9 cellular contexts compared by ENCODE assay signal in the genomic region with DNA sequence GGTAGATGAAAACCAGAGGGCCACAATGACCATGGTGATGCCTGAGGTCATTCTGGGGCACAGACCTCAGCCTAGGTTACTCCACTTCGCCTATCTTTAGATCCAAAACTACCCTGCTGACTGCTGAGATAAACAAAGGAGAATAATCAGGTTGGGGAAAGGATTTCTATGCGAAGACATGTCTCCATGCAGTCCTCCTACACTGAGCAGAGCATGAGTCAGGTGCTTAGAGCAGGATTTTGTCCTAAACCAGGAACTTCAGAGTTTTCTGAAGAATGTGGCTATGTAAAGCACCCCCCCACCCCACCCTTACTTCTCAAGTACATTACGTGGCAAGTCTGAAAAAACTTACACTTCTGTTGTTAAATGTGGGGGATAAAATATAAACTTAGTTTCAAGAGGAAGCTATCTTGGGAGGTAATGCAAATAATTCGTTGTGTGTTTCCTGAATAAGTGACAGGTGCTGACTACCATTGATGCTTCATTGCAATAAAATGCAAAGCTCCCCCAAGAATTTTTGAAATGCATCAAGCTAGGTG. TPM values are rescaled to one million over a fixed set of nuclear protein-coding genes. Genes with fewer than 3 reads are reported as not detected.
DNase-seq lines count a peak whose midpoint lies in the region; ATAC-seq and TF ChIP-seq lines count a peak whose summit lies in the region.
"Had no signal": no experiment of that assay in that cellular context is flagged by ENCODE, and none has a peak within 500 bp of the region (broad histone marks: within the 10 kb centered on the region; RNA-seq: fewer than 3 reads in every experiment).

No MANE protein-coding gene starts in this region.

- no peaks in the 10 kb centered on the region for H3K79me2 ChIP-seq in OCI-LY7 (ENCODE audit: insufficient read depth, low read depth, low read length)

- H3K27ac Mint-ChIP-seq in stimulated activated memory B cell treated with anti-CD40 and anti-IgM and Interleukin-4, amounts not matched to agents 10 μg/mL and 1 μg/mL and 100 μg/mL, for 72 hours: peak overlapping the region; percentile 46

- H3K27me3 ChIP-seq in heart right ventricle (no peaks in the 10 kb centered on the region), prostate gland (replicated peaks; ENCODE audit: insufficient read depth) (no peaks in the 10 kb centered on the region)
- H3K27me3 ChIP-seq: breast epithelium had no signal

- no peak for TF ChIP-seq CTCF in OCI-LY7 (conservative IDR thresholded peaks at IDR 0.05; ENCODE audit: low read length)
- no peak for TF ChIP-seq CTCF in heart right ventricle (IDR thresholded peaks at IDR 0.05)
- no peak for TF ChIP-seq CTCF in prostate gland (IDR thresholded peaks at IDR 0.05)

- CTCF ChIA-PET in OCI-LY7 (lab: Charles Lee; ENCODE audit: unreplicated experiment): interaction anchor here (0.9 to 1.7 kb wide), 3 partner anchors 8 to 61 kb away, joined by 3 to 5 read pairs (median 4); no protein-coding TSS in a partner anchor

- no peaks in the 10 kb centered on the region for H3K9me2 ChIP-seq in OCI-LY7 (ENCODE audit: insufficient read depth, low read length)

- intact Hi-C loops in OCI-LY7 (cut with micrococcal nuclease; ENCODE audit: unreplicated experiment) (loop anchor here (2.0 to 5.0 kb wide), 3 partner anchors 61 to 92 kb away; a partner anchor contains a TSS), heart right ventricle (cut with DNase I) (no loop called here), prostate gland (cut with DNase I) (no loop called here)

- WGBS in heart right ventricle, 2 donors: 57 to 59% methylated on average over 4 of the region's 4 CpGs
- WGBS in prostate gland: 71% methylated on average over 4 of the region's 4 CpGs

- H3K9me3 Mint-ChIP-seq in stimulated activated memory B cell treated with anti-CD40 and anti-IgM and Interleukin-4, amounts not matched to agents 10 μg/mL and 1 μg/mL and 100 μg/mL, for 72 hours: no peaks in the 10 kb centered on the region

- BruUV-seq in OCI-LY7 (replicated peaks; lab: Mats Ljungman, UMichigan): no TSS peak

- no peaks in the 10 kb centered on the region for H3K9me3 ChIP-seq in OCI-LY7 (ENCODE audit: low read length)
- no peaks in the 10 kb centered on the region for H3K9me3 ChIP-seq in heart right ventricle
- no peaks in the 10 kb centered on the region for H3K9me3 ChIP-seq in prostate gland
- H3K9me3 ChIP-seq: breast epithelium had no signal

- H2AFZ ChIP-seq in OCI-LY7 (ENCODE audit: low read length): peak overlapping the region; percentile 12; the same call in 1 of the 2 replicates

- POLR2A ChIA-PET in OCI-LY7 (lab: Charles Lee): interaction anchor here (0.6 to 2.5 kb wide), 30 partner anchors 10 to 1238 kb away, joined by 3 to 16 read pairs (median 5); a partner anchor contains a TSS

- ATAC-seq in GM19025 (IDR thresholded peaks at IDR 0.05; ENCODE audit: low read depth, unreplicated experiment) (peak; percentile 44), HG02798 (IDR thresholded peaks at IDR 0.05; ENCODE audit: poor library complexity, unreplicated experiment) (peak; percentile 65), heart right ventricle (no peak)
- peak; percentile 85 for ATAC-seq in stimulated activated memory B cell treated with anti-CD40 and anti-IgM and Interleukin-4, amounts not matched to agents 10 μg/mL and 1 μg/mL and 100 μg/mL, for 72 hours

- no peak for TF ChIP-seq POLR2A in prostate gland (IDR thresholded peaks at IDR 0.05)

- peak overlapping the region; percentile 48 for H3K4me3 ChIP-seq in OCI-LY7 (ENCODE audit: low read depth, low read length, poor library complexity, severe bottlenecking)
- no peak overlapping the region for H3K4me3 ChIP-seq in heart right ventricle
- no peak overlapping the region for H3K4me3 ChIP-seq in prostate gland
- H3K4me3 ChIP-seq: breast epithelium had no signal

- H3K4me1 ChIP-seq in OCI-LY7 (ENCODE audit: insufficient read depth, low read length, poor library complexity, severe bottlenecking): peaks cover 42% of the 10 kb centered on the region
- H3K4me1 ChIP-seq in heart right ventricle: peaks cover 0 to 17% (median 3%) of the 10 kb centered on the region in 9 donors
- H3K4me1 ChIP-seq in prostate gland (replicated peaks): no peaks in the 10 kb centered on the region
- H3K4me1 ChIP-seq: breast epithelium had no signal

- no peaks in the 10 kb centered on the region for H3K36me3 Mint-ChIP-seq in stimulated activated memory B cell treated with anti-CD40 and anti-IgM and Interleukin-4, amounts not matched to agents 10 μg/mL and 1 μg/mL and 100 μg/mL, for 72 hours

- H3K27me3 Mint-ChIP-seq in stimulated activated memory B cell treated with anti-CD40 and anti-IgM and Interleukin-4, amounts not matched to agents 10 μg/mL and 1 μg/mL and 100 μg/mL, for 72 hours: no peaks in the 10 kb centered on the region

- H3K4me3 Mint-ChIP-seq in stimulated activated memory B cell treated with anti-CD40 and anti-IgM and Interleukin-4, amounts not matched to agents 10 μg/mL and 1 μg/mL and 100 μg/mL, for 72 hours: peak overlapping the region; percentile 28

- H3K4me2 ChIP-seq in OCI-LY7 (ENCODE audit: low read length): peak overlapping the region; percentile 83

- H4K20me1 ChIP-seq in OCI-LY7 (ENCODE audit: insufficient read depth, low read length): no peaks in the 10 kb centered on the region

- DNase-seq in OCI-LY7 (ENCODE audit: low spot score) (peak; percentile 76), heart right ventricle (no peak), prostate gland (ENCODE audit: low spot score) (no peak), DMS53 treated with DMSO at 0.1 percent for 48 hours (lab: John Stamatoyannopoulos, UW; ENCODE audit: unreplicated experiment) (no peak)
- DNase-seq: head of caudate nucleus had no signal

- H3K36me3 ChIP-seq in OCI-LY7 (ENCODE audit: insufficient read depth, low read length): no peaks in the 10 kb centered on the region
- peaks cover 0 to 2% (median 0%) of the 10 kb centered on the region in 9 donors for H3K36me3 ChIP-seq in heart right ventricle
- H3K36me3 ChIP-seq in prostate gland: no peaks in the 10 kb centered on the region
- H3K36me3 ChIP-seq: breast epithelium had no signal

- H3K4me1 Mint-ChIP-seq in stimulated activated memory B cell treated with anti-CD40 and anti-IgM and Interleukin-4, amounts not matched to agents 10 μg/mL and 1 μg/mL and 100 μg/mL, for 72 hours: peaks cover 39% of the 10 kb centered on the region

- H3K27ac ChIP-seq in OCI-LY7 (ENCODE audit: low read depth, low read length, poor library complexity, severe bottlenecking) (peak overlapping the region; percentile 48), heart right ventricle (no peak overlapping the region), prostate gland (no peak overlapping the region)
- H3K27ac ChIP-seq: breast epithelium had no signal

RNA-seq across cellular contexts. Expression of a gene that starts 19.4 kb away (rescaled TPM):
- not detected in 2 replicates for total RNA-seq in OCI-LY7 (2014; rRNA removed; shearing (Covaris generic))
- total RNA-seq in OCI-LY7 (2022) (not detected in 2 replicates), heart right ventricle (1 to 10 TPM in 8 of 10 donors, under 1 TPM in 2; 0.72 to 8.6 (median 1.3) TPM), prostate gland (1 to 10 TPM in 1 of 2 donors, not detected in 1; 1.4 TPM)
- polyA plus RNA-seq in heart right ventricle: 1 to 10 TPM in 1 of 2 donors, under 1 TPM in 1; 0.51 to 1.2 TPM

Comparison
In these comparisons a context has a peak if more than half of its experiments do, and no peak if none do; other contexts are left out.
1. ATAC-seq: peak in GM19025 (single experiment), HG02798 (single experiment) and stimulated activated memory B cell treated with anti-CD40 and anti-IgM and Interleukin-4, amounts not matched to agents 10 μg/mL and 1 μg/mL and 100 μg/mL, for 72 hours (single experiment); none in heart right ventricle (0 of 8).